In genomic region chr5:175904577-175904976, GRCh38 we compare ENCODE assay signal across 14 cellular contexts. TPM values are rescaled to one million over a fixed set of nuclear protein-coding genes. Genes with fewer than 3 reads are reported as not detected.
DNase-seq lines count a peak whose midpoint lies in the region; FAIRE-seq and TF ChIP-seq lines count a peak whose summit lies in the region.
"Not testable (repeated sequence)": the region's sequence is repeated elsewhere in the genome, so short reads cannot be mapped to it uniquely, and the experiment has no call there.
"Had no signal": no experiment of that assay in that cellular context is flagged by ENCODE, and none has a peak within 500 bp of the region (broad histone marks: within the 10 kb centered on the region; RNA-seq: fewer than 3 reads in every experiment).

No MANE protein-coding gene starts in this region.

- in situ Hi-C loops in astrocyte of the cerebellum (cut with HindIII; ENCODE audit: low sequenced_read_pairs), result not testable (repeated sequence)

- dilution Hi-C loops in endothelial cell of umbilical vein (cut with MboI; ENCODE audit: extremely low pct_ligation_motif_present, low sequenced_read_pairs), result not testable (repeated sequence)

- H3K9me3 Mint-ChIP-seq in progenitor cell of endocrine pancreas (ENCODE audit: low read depth), result not testable (repeated sequence)

- H3K9ac ChIP-seq in endothelial cell of umbilical vein (replicated peaks; ENCODE audit: extremely low read depth, insufficient read depth, low read length), result not testable (repeated sequence)

- not testable (repeated sequence) for H3K36me3 Mint-ChIP-seq in progenitor cell of endocrine pancreas (ENCODE audit: insufficient read depth)

- not testable (repeated sequence) for H3K27me3 ChIP-seq in Peyer's patch; endothelial cell of umbilical vein (ENCODE audit: control insufficient read depth in 2 of 2, insufficient read depth in 2 of 2, low read length in 2 of 2); hepatocyte

- H3K4me1 ChIP-seq in Peyer's patch; endothelial cell of umbilical vein (ENCODE audit: control insufficient read depth, extremely low read depth, insufficient read depth, low read length); hepatocyte (ENCODE audit: insufficient read depth): not testable (repeated sequence)

- BruUV-seq in endothelial cell of umbilical vein (replicated peaks; lab: Mats Ljungman, UMichigan), result not testable (repeated sequence)

- not testable (repeated sequence) for DNase-seq in AG09309 (ENCODE audit: low read depth); GM10248 (ENCODE audit: extremely low spot score); HFF-Myc (ENCODE audit: extremely low read depth, low read depth); Peyer's patch; astrocyte of the cerebellum (ENCODE audit: low read depth); endothelial cell of umbilical vein (ENCODE audit: low read depth, low spot score); hepatocyte (ENCODE audit: low spot score); progenitor cell of endocrine pancreas (ENCODE audit: low spot score, unreplicated experiment)

- not testable (repeated sequence) for H3K9me1 ChIP-seq in endothelial cell of umbilical vein (replicated peaks; ENCODE audit: control insufficient read depth, extremely low read depth, insufficient read depth, low read length)

- not testable (repeated sequence) for H3K27me3 Mint-ChIP-seq in progenitor cell of endocrine pancreas

- not testable (repeated sequence) for TF ChIP-seq POLR2A in Peyer's patch (IDR thresholded peaks at IDR 0.05); endothelial cell of umbilical vein (IDR thresholded peaks at IDR 0.05; ENCODE audit: low read depth, low read length)

- FAIRE-seq in endothelial cell of umbilical vein (lab: Jason Lieb, UNC), result peak; percentile 95

- 6% methylated on average over 1 of the region's 1 CpG for WGBS in hepatocyte (ENCODE audit: low lambda C conversion rate, missing lambda C conversion rate)

- H3K27ac ChIP-seq in Peyer's patch; endothelial cell of umbilical vein (ENCODE audit: insufficient read depth, low read depth, low read length); hepatocyte: not testable (repeated sequence)

- intact Hi-C loops in endothelial cell of umbilical vein (cut with micrococcal nuclease), result not testable (repeated sequence)

- H3K9me2 ChIP-seq in hepatocyte (replicated peaks; ENCODE audit: insufficient read depth), result not testable (repeated sequence)

- H3K9me3 ChIP-seq in Peyer's patch; endothelial cell of umbilical vein (replicated peaks; ENCODE audit: control insufficient read depth, insufficient read depth, low read length); hepatocyte (ENCODE audit: low read depth): not testable (repeated sequence)

- H3K4me2 ChIP-seq in endothelial cell of umbilical vein (ENCODE audit: insufficient read depth, low read length); hepatocyte: not testable (repeated sequence)

- not testable (repeated sequence) for H3K4me3 Mint-ChIP-seq in progenitor cell of endocrine pancreas (ENCODE audit: low read depth)

- not testable (repeated sequence) for H3K4me1 Mint-ChIP-seq in progenitor cell of endocrine pancreas (ENCODE audit: low read depth)

- H3K27ac Mint-ChIP-seq in progenitor cell of endocrine pancreas, result not testable (repeated sequence)

- not testable (repeated sequence) for H3K36me3 ChIP-seq in Peyer's patch; endothelial cell of umbilical vein (ENCODE audit: control insufficient read depth in 2 of 2, extremely low read depth in 1 of 2, insufficient read depth in 2 of 2, low read length in 2 of 2); hepatocyte (replicated peaks; ENCODE audit: insufficient read depth, low read depth)

- not testable (repeated sequence) for H4K20me1 ChIP-seq in endothelial cell of umbilical vein (replicated peaks; ENCODE audit: control insufficient read depth, extremely low read depth, insufficient read depth, low read length); hepatocyte (ENCODE audit: insufficient read depth, poor library complexity, severe bottlenecking)

- H3K79me2 ChIP-seq in endothelial cell of umbilical vein (ENCODE audit: control insufficient read depth, insufficient read depth, low read length); hepatocyte: not testable (repeated sequence)

- H3K4me3 ChIP-seq in AG09309 (ENCODE audit: control insufficient read depth, low read depth, low read length); HFF-Myc (replicated peaks; ENCODE audit: low read depth, low read length); Peyer's patch; astrocyte of the cerebellum (ENCODE audit: low read depth, low read length); endothelial cell of umbilical vein (replicated peaks in 1 of 3; ENCODE audit: insufficient read depth in 1 of 3, low read depth in 1 of 3, low read length in 3 of 3); hepatocyte: not testable (repeated sequence)

- CTCF ChIA-PET in GM10248 (lab: Yijun Ruan, JAX), result interaction anchor here (1.4 kb wide), 1 partner anchor 174 kb away, joined by 3 read pairs; no protein-coding TSS in a partner anchor
- CTCF ChIA-PET in endothelial cell of umbilical vein (lab: Charles Lee), result interaction anchor here (1.0 to 1.2 kb wide), 2 partner anchors 175 to 371 kb away, joined by 3 to 4 read pairs; no protein-coding TSS in a partner anchor

- POLR2A ChIA-PET in GM10248 (lab: Yijun Ruan, JAX); endothelial cell of umbilical vein (lab: Charles Lee): not testable (repeated sequence)

- TF ChIP-seq CTCF in AG09309 (IDR thresholded peaks at IDR 0.05; ENCODE audit: control insufficient read depth, insufficient read depth, low read depth, low read length, missing control alignments) (peak; percentile 29), GM10248 (IDR thresholded peaks at IDR 0.05; ENCODE audit: control extremely low read depth, extremely low read depth, low read depth, missing control alignments) (peak; percentile 12), HFF-Myc (IDR thresholded peaks at IDR 0.05; ENCODE audit: low read depth, low read length, missing control alignments) (peak; percentile 18), Peyer's patch (IDR thresholded peaks at IDR 0.05) (peak in 4 of 6 experiments; percentile 5 to 38 (median 32)), astrocyte of the cerebellum (IDR thresholded peaks at IDR 0.05; ENCODE audit: low read depth, low read length, missing control alignments) (peak; percentile 21), hepatocyte (IDR thresholded peaks at IDR 0.05; ENCODE audit: poor library complexity) (peak; percentile 25), progenitor cell of endocrine pancreas (IDR thresholded peaks at IDR 0.05; ENCODE audit: unreplicated experiment) (peak; percentile 41)
- TF ChIP-seq CTCF in endothelial cell of umbilical vein (IDR thresholded peaks at IDR 0.05; ENCODE audit: extremely low read depth in 1 of 2, insufficient read depth in 1 of 2, low read depth in 1 of 2, low read length in 2 of 2), result not testable (repeated sequence)

- H2AFZ ChIP-seq in endothelial cell of umbilical vein (ENCODE audit: low read depth, low read length); hepatocyte: not testable (repeated sequence)

RNA-seq across cellular contexts. Expression of gene CPLX2, which starts 33.2 kb away (rescaled TPM):
- total RNA-seq in Peyer's patch, result 1 to 10 TPM in 3 of 4 donors, not detected in 1; 1.4 to 2.5 (median 1.7) TPM
- not detected in 2 replicates for total RNA-seq in endothelial cell of umbilical vein
- not detected in 2 replicates for polyA plus RNA-seq in endothelial cell of umbilical vein
- polyA plus RNA-seq in endothelial cell of umbilical vein (2011; cell fraction: cytosol; rRNA removed), result not detected in 2 replicates
- polyA plus RNA-seq in endothelial cell of umbilical vein (2011; cell fraction: nucleus; rRNA removed), result not detected in 2 replicates
- polyA plus RNA-seq in endothelial cell of umbilical vein (2012), result not detected in 2 replicates
- polyA minus RNA-seq in endothelial cell of umbilical vein, result not detected in 2 replicates
- polyA minus RNA-seq in endothelial cell of umbilical vein (2011; cell fraction: cytosol; rRNA and poly(A)+ RNA removed), result not detected
- polyA minus RNA-seq in endothelial cell of umbilical vein (2011; cell fraction: nucleus; rRNA and poly(A)+ RNA removed), result not detected in 2 replicates
- total RNA-seq in hepatocyte, result 0.10 and 0.32 TPM in 2 replicates
- polyA plus RNA-seq in hepatocyte, result 0.33 and 0.41 TPM in 2 replicates
- total RNA-seq in progenitor cell of endocrine pancreas, result 3.3 TPM in 2 replicates
- total RNA-seq: activated T-helper 1 cell treated with anti-CD3 and anti-CD28 coated beads, Interleukin-12 subunit alpha, Interleukin-12 subunit beta, Interleukin-2, Interleukin-4 antibody, amounts not matched to agents 30 ng/mL and 10 ng/mL and 1 ng/mL, durations not matched to agents 14 hours and 24 hours and 36 hours; aorta; CD8-positive, alpha-beta memory T cell; left lung; posterior vena cava; SJCRH30 had no signal
- polyA plus RNA-seq: aorta; CD8-positive, alpha-beta memory T cell had no signal
